Comparison of ENCODE assay signal across 1 cellular context in genomic region chr9:27467486-27467885, GRCh38.
TF ChIP-seq lines count a peak whose summit lies in the region.

No MANE protein-coding gene starts in this region.

TF ChIP-seq in WTC11, 78 proteins besides CTCF, POLR2A, EP300 and RAD21 (continued from another document):
- no peak for TF ChIP-seq E2F5 (CRISPR knock-in tag; IDR thresholded peaks at IDR 0.05)
- TF ChIP-seq NR3C1 (CRISPR knock-in tag; conservative IDR thresholded peaks at IDR 0.05; ENCODE audit: low read depth): no peak
- TF ChIP-seq MYBL2 (CRISPR knock-in tag; IDR thresholded peaks at IDR 0.05): no peak
- TF ChIP-seq NR1H2 (CRISPR knock-in tag; IDR thresholded peaks at IDR 0.05): no peak
- no peak for TF ChIP-seq ATF6 (CRISPR knock-in tag; IDR thresholded peaks at IDR 0.05)
- TF ChIP-seq E2F4 (CRISPR knock-in tag; IDR thresholded peaks at IDR 0.05; ENCODE audit: borderline replicate concordance, low read depth): no peak
- TF ChIP-seq IRF1 (CRISPR knock-in tag; IDR thresholded peaks at IDR 0.05): no peak
- no peak for TF ChIP-seq SMAD4 (CRISPR knock-in tag; IDR thresholded peaks at IDR 0.05)
- no peak for TF ChIP-seq SOX15 (CRISPR knock-in tag; IDR thresholded peaks at IDR 0.05)
- TF ChIP-seq ETV6 (CRISPR knock-in tag; IDR thresholded peaks at IDR 0.05): no peak
- TF ChIP-seq ZNF425 (CRISPR knock-in tag; conservative IDR thresholded peaks at IDR 0.05): no peak
- TF ChIP-seq JUN (CRISPR knock-in tag; IDR thresholded peaks at IDR 0.05): no peak
- TF ChIP-seq NFATC4 (CRISPR knock-in tag; IDR thresholded peaks at IDR 0.05): no peak
